Comparison of ENCODE assay signal across 1 cellular context in the genomic region with DNA sequence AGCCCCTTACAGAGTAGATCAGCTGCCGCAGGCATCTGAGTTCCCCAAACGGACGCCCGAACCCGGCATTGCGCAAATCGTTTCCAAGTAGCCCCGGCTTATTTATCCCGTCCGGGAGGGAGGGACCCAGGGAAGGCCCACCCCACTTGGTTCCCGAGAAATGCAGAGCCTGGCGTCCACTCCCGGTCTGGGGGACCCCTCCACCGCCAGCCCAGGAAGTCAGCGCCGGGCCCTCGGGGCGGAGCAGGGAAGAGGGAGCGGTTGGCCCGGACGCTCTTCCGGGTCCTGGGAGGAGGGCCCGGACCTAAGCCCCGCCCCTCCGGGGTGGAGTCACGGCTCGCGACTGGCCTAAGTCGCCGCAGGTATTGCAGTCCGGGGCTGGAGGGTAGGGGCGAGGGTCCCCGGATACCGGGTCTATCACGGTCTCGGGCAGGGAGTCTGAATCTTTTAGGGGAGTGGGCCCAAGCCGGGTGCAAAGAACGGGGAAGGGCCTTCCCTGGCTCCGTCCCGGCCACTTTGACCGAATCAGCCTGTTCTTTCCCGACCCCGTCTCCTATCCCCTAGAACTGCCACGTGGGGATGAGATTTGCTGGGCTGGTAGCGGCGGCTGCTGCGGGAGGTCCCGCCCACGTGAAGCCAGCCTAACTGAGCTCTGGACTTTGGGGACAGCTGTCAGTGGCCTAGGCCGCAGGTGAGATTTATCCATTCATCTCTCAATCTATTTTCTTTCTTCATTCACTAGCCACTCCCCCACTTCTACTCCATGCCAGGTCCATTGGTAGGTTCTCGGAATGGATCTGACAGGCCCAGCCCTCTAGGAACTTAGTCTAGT.
TF ChIP-seq lines count a peak whose summit lies in the region.

A gene with protein sequence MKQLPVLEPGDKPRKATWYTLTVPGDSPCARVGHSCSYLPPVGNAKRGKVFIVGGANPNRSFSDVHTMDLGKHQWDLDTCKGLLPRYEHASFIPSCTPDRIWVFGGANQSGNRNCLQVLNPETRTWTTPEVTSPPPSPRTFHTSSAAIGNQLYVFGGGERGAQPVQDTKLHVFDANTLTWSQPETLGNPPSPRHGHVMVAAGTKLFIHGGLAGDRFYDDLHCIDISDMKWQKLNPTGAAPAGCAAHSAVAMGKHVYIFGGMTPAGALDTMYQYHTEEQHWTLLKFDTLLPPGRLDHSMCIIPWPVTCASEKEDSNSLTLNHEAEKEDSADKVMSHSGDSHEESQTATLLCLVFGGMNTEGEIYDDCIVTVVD (plus strand): TSS at position 327 of the 832 bp plus-strand sequence. CDS start 2,472 bp downstream, outside the sequence.

TF ChIP-seq in K562, 482 proteins besides CTCF, POLR2A, EP300 and RAD21 (continued from another document and continues in another):
- TF ChIP-seq HCFC1 (IDR thresholded peaks at IDR 0.05; ENCODE audit: low read depth, low read length) (peak; percentile 49; the same call in 1 of the 2 replicates), EP400 (IDR thresholded peaks at IDR 0.05) (peak; percentile 98), RB1 (IDR thresholded peaks at IDR 0.05; ENCODE audit: low read depth) (peak; percentile 67; the same call in 1 of the 2 replicates), NEUROD1 (IDR thresholded peaks at IDR 0.05; ENCODE audit: borderline replicate concordance, low read depth, low read length, partially characterized antibody) (peak; percentile 27), ZNF263 (CRISPR knock-in tag; IDR thresholded peaks at IDR 0.05; ENCODE audit: borderline replicate concordance) (0 out of 2 replicates have a peak, but pooled peaks have one; percentile 21), RFX1 (IDR thresholded peaks at IDR 0.05) (no peak), HMG20A (CRISPR knock-in tag; conservative IDR thresholded peaks at IDR 0.05) (no peak), ZNF282 (CRISPR knock-in tag; IDR thresholded peaks at IDR 0.05) (no peak), RHOXF2B (CRISPR knock-in tag; conservative IDR thresholded peaks at IDR 0.05) (no peak), MCM2 (IDR thresholded peaks at IDR 0.05; ENCODE audit: low read depth) (no peak), FOXJ3 (CRISPR knock-in tag; IDR thresholded peaks at IDR 0.05) (no peak), ZNF184 (CRISPR knock-in tag; IDR thresholded peaks at IDR 0.05) (no peak), ZNF696 (CRISPR knock-in tag; conservative IDR thresholded peaks at IDR 0.05) (no peak), HNRNPL (IDR thresholded peaks at IDR 0.05; ENCODE audit: low read depth, low read length) (no peak), IRF2 (CRISPR knock-in tag; IDR thresholded peaks at IDR 0.05) (no peak), ZEB2 (IDR thresholded peaks at IDR 0.05) (no peak), E2F3 (CRISPR knock-in tag; IDR thresholded peaks at IDR 0.05) (no peak; the same call in 1 of the 2 replicates), ZNF133 (CRISPR knock-in tag; IDR thresholded peaks at IDR 0.05) (no peak), MECOM (CRISPR knock-in tag; IDR thresholded peaks at IDR 0.05) (no peak), KDM1A (IDR thresholded peaks at IDR 0.05) (no peak; a peak in 1 of 4 replicates), RAD51 (IDR thresholded peaks at IDR 0.05; ENCODE audit: borderline replicate concordance, low read depth) (0 out of 2 replicates have a peak, but pooled peaks have one; percentile 48), PTRF (tag; IDR thresholded peaks at IDR 0.05) (no peak), NCOA1 (IDR thresholded peaks at IDR 0.05; ENCODE audit: low read depth) (no peak), SIN3A (IDR thresholded peaks at IDR 0.05; ENCODE audit: borderline replicate concordance in 2 of 2, control insufficient read depth in 1 of 2, low read depth in 2 of 2, low read length in 2 of 2) (peak; percentile 66 to 95; a peak in 2 of 4 replicates), DACH1 (IDR thresholded peaks at IDR 0.05; ENCODE audit: partially characterized antibody) (peak; percentile 38), FOXA1 (IDR thresholded peaks at IDR 0.05; ENCODE audit: borderline replicate concordance) (no peak), SMAD2 (IDR thresholded peaks at IDR 0.05; ENCODE audit: low read depth, low read length) (no peak), GATAD2A (IDR thresholded peaks at IDR 0.05) (no peak), RBFOX2 (IDR thresholded peaks at IDR 0.05; ENCODE audit: low read depth, low read length) (peak; percentile 97), XRCC5 (IDR thresholded peaks at IDR 0.05; ENCODE audit: low read depth, low read length) (no peak), TCF3 (CRISPR knock-in tag; IDR thresholded peaks at IDR 0.05) (peak; percentile 8; the same call in 1 of the 2 replicates), PHF20 (IDR thresholded peaks at IDR 0.05; ENCODE audit: partially characterized antibody) (peak; percentile 60), CBX5 (IDR thresholded peaks at IDR 0.05; ENCODE audit: borderline replicate concordance, low read depth) (no peak), ZC3H4 (CRISPR knock-in tag; IDR thresholded peaks at IDR 0.05; ENCODE audit: borderline replicate concordance) (no peak), U2AF1 (optimal IDR thresholded peaks at IDR 0.05; ENCODE audit: low read depth, low read length) (no peak), CREM (IDR thresholded peaks at IDR 0.05; ENCODE audit: low read depth) (peak; percentile 33; the same call in 1 of the 2 replicates), PRMT5 (CRISPR knock-in tag; IDR thresholded peaks at IDR 0.05) (no peak), NBN (IDR thresholded peaks at IDR 0.05; ENCODE audit: low read depth) (no peak; the same call in 1 of the 2 replicates), ATF7 (IDR thresholded peaks at IDR 0.05) (peak; percentile 73), MTF1 (CRISPR knock-in tag; IDR thresholded peaks at IDR 0.05; ENCODE audit: borderline replicate concordance) (no peak), ZNF764 (CRISPR knock-in tag; IDR thresholded peaks at IDR 0.05; ENCODE audit: low read depth) (no peak), ZKSCAN8 (CRISPR knock-in tag; IDR thresholded peaks at IDR 0.05) (no peak), TEAD2 (tag; IDR thresholded peaks at IDR 0.05) (no peak), POLR2B (IDR thresholded peaks at IDR 0.05; ENCODE audit: low read depth, partially characterized antibody) (peak; percentile 82), SMAD1 (IDR thresholded peaks at IDR 0.05; ENCODE audit: low read depth, low read length, partially characterized antibody) (peak; percentile 43), NELFE (IDR thresholded peaks at IDR 0.05; ENCODE audit: insufficient read depth, insufficient read length) (peak; percentile 7), TRIM28 (IDR thresholded peaks at IDR 0.05) (no peak)
- TF ChIP-seq, protein P1, sequence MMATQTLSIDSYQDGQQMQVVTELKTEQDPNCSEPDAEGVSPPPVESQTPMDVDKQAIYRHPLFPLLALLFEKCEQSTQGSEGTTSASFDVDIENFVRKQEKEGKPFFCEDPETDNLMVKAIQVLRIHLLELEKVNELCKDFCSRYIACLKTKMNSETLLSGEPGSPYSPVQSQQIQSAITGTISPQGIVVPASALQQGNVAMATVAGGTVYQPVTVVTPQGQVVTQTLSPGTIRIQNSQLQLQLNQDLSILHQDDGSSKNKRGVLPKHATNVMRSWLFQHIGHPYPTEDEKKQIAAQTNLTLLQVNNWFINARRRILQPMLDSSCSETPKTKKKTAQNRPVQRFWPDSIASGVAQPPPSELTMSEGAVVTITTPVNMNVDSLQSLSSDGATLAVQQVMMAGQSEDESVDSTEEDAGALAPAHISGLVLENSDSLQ (IDR thresholded peaks at IDR 0.05), result peak; percentile 56
- TF ChIP-seq, protein P2, sequence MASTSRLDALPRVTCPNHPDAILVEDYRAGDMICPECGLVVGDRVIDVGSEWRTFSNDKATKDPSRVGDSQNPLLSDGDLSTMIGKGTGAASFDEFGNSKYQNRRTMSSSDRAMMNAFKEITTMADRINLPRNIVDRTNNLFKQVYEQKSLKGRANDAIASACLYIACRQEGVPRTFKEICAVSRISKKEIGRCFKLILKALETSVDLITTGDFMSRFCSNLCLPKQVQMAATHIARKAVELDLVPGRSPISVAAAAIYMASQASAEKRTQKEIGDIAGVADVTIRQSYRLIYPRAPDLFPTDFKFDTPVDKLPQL (IDR thresholded peaks at IDR 0.05; ENCODE audit: extremely low read depth, insufficient read length), result no peak
- TF ChIP-seq, protein P3, sequence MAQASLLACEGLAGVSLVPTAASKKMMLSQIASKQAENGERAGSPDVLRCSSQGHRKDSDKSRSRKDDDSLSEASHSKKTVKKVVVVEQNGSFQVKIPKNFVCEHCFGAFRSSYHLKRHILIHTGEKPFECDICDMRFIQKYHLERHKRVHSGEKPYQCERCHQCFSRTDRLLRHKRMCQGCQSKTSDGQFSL (CRISPR knock-in tag; IDR thresholded peaks at IDR 0.05), result 0 out of 2 replicates have a peak, but pooled peaks have one; percentile 58
- TF ChIP-seq, protein P3 (tag; IDR thresholded peaks at IDR 0.05), result no peak
- TF ChIP-seq, protein P4, sequence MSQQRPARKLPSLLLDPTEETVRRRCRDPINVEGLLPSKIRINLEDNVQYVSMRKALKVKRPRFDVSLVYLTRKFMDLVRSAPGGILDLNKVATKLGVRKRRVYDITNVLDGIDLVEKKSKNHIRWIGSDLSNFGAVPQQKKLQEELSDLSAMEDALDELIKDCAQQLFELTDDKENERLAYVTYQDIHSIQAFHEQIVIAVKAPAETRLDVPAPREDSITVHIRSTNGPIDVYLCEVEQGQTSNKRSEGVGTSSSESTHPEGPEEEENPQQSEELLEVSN (IDR thresholded peaks at IDR 0.05; ENCODE audit: borderline replicate concordance in 1 of 2, extremely low read depth in 1 of 2, insufficient read depth in 1 of 2, insufficient read length in 1 of 2, low read depth in 1 of 2, low read length in 1 of 2, poor library complexity in 1 of 2, severe bottlenecking in 1 of 2), result peak; percentile 43 to 55
- TF ChIP-seq, protein P5, sequence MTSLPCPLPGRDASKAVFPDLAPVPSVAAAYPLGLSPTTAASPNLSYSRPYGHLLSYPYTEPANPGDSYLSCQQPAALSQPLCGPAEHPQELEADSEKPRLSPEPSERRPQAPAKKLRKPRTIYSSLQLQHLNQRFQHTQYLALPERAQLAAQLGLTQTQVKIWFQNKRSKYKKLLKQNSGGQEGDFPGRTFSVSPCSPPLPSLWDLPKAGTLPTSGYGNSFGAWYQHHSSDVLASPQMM (CRISPR knock-in tag; IDR thresholded peaks at IDR 0.05), result no peak
- TF ChIP-seq, protein P6, sequence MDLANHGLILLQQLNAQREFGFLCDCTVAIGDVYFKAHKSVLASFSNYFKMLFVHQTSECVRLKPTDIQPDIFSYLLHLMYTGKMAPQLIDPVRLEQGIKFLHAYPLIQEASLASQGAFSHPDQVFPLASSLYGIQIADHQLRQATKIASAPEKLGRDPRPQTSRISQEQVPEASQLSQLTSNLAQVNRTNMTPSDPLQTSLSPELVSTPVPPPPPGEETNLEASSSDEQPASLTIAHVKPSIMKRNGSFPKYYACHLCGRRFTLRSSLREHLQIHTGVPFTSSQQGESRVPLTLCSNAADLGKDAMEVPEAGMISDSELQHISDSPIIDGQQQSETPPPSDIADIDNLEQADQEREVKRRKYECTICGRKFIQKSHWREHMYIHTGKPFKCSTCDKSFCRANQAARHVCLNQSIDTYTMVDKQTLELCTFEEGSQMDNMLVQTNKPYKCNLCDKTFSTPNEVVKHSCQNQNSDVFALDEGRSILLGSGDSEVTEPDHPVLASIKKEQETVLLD (IDR thresholded peaks at IDR 0.05), result no peak
- TF ChIP-seq, protein P7, sequence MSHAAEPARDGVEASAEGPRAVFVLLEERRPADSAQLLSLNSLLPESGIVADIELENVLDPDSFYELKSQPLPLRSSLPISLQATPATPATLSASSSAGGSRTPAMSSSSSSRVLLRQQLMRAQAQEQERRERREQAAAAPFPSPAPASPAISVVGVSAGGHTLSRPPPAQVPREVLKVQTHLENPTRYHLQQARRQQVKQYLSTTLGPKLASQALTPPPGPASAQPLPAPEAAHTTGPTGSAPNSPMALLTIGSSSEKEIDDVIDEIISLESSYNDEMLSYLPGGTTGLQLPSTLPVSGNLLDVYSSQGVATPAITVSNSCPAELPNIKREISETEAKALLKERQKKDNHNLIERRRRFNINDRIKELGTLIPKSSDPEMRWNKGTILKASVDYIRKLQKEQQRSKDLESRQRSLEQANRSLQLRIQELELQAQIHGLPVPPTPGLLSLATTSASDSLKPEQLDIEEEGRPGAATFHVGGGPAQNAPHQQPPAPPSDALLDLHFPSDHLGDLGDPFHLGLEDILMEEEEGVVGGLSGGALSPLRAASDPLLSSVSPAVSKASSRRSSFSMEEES (CRISPR knock-in tag; IDR thresholded peaks at IDR 0.05), result no peak
- TF ChIP-seq, protein P8, sequence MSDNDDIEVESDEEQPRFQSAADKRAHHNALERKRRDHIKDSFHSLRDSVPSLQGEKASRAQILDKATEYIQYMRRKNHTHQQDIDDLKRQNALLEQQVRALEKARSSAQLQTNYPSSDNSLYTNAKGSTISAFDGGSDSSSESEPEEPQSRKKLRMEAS (CRISPR knock-in tag; IDR thresholded peaks at IDR 0.05), result peak; percentile 92
- TF ChIP-seq, protein P9, sequence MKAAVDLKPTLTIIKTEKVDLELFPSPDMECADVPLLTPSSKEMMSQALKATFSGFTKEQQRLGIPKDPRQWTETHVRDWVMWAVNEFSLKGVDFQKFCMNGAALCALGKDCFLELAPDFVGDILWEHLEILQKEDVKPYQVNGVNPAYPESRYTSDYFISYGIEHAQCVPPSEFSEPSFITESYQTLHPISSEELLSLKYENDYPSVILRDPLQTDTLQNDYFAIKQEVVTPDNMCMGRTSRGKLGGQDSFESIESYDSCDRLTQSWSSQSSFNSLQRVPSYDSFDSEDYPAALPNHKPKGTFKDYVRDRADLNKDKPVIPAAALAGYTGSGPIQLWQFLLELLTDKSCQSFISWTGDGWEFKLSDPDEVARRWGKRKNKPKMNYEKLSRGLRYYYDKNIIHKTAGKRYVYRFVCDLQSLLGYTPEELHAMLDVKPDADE (conservative IDR thresholded peaks at IDR 0.05; ENCODE audit: control insufficient read depth, low read depth, low read length), result peak; percentile 74
- TF ChIP-seq, protein P10, sequence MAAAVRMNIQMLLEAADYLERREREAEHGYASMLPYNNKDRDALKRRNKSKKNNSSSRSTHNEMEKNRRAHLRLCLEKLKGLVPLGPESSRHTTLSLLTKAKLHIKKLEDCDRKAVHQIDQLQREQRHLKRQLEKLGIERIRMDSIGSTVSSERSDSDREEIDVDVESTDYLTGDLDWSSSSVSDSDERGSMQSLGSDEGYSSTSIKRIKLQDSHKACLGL (CRISPR knock-in tag; IDR thresholded peaks at IDR 0.05; ENCODE audit: borderline replicate concordance, poor library complexity, severe bottlenecking), result peak; percentile 65
